32 cellular contexts compared by ENCODE assay signal in genomic region chr6:149769676-149770075, GRCh38.
"Had no signal": no experiment of that assay in that cellular context is flagged by ENCODE, and none has a peak within 500 bp of the region (broad histone marks: within the 10 kb centered on the region; RNA-seq: fewer than 3 reads in every experiment).

No MANE protein-coding gene starts in this region.

- H3K27me3 Mint-ChIP-seq: activated CD4-positive, alpha-beta T cell treated with anti-CD3 and anti-CD28 coated beads, Interleukin-2, amount 10 ng/mL, durations not matched to agents 24 days and 14 days; activated CD8-positive, alpha-beta memory T cell treated with anti-CD3 and anti-CD28 coated beads, Interleukin-2, amount 10 ng/mL, durations not matched to agents 7 days and 5 days; activated naive CD8-positive, alpha-beta T cell; activated T-cell treated with anti-CD3 and anti-CD28 coated beads, Interleukin-2, amount 50 U/mL, for 24 hours; activated T-helper 17 cell treated with anti-CD3 and anti-CD28 coated beads, Interleukin-2, amount 50 U/mL, for 72 hours; IgD-negative memory B cell had no signal

- H3K27ac Mint-ChIP-seq: activated CD4-positive, alpha-beta T cell treated with anti-CD3 and anti-CD28 coated beads, Interleukin-2, amount 10 ng/mL, durations not matched to agents 24 days and 14 days; activated CD8-positive, alpha-beta memory T cell treated with anti-CD3 and anti-CD28 coated beads, Interleukin-2, amount 10 ng/mL, durations not matched to agents 7 days and 5 days; activated naive CD4-positive, alpha-beta T cell treated with anti-CD3 and anti-CD28 coated beads for 36 hours; activated naive CD8-positive, alpha-beta T cell; activated T-cell treated with anti-CD3 and anti-CD28 coated beads, Interleukin-2, amount 50 U/mL, for 24 hours; activated T-helper 17 cell treated with anti-CD3 and anti-CD28 coated beads, Interleukin-2, amount 50 U/mL, for 72 hours; IgD-negative memory B cell; T-helper 1 cell treated with Interleukin-12 subunit alpha and Interleukin-12 subunit beta and Interleukin-4 antibody, amounts not matched to agents 30 μg/mL and 1 μg/mL, for 36 hours; WTC11 had no signal

- H3K27ac ChIP-seq: Peyer's patch, RWPE1, SJSA1 had no signal

- H3K4me1 ChIP-seq: Peyer's patch had no signal

- H3K9me3 ChIP-seq: Peyer's patch had no signal

- H3K4me3 Mint-ChIP-seq: activated CD4-positive, alpha-beta T cell treated with anti-CD3 and anti-CD28 coated beads, Interleukin-2, amount 10 ng/mL, durations not matched to agents 24 days and 14 days; activated CD8-positive, alpha-beta memory T cell treated with anti-CD3 and anti-CD28 coated beads, Interleukin-2, amount 10 ng/mL, durations not matched to agents 7 days and 5 days; activated naive CD4-positive, alpha-beta T cell treated with anti-CD3 and anti-CD28 coated beads for 36 hours; activated naive CD8-positive, alpha-beta T cell; activated T-cell treated with anti-CD3 and anti-CD28 coated beads, Interleukin-2, amount 50 U/mL, for 24 hours; activated T-helper 17 cell treated with anti-CD3 and anti-CD28 coated beads, Interleukin-2, amount 50 U/mL, for 72 hours; IgD-negative memory B cell; T-helper 1 cell treated with Interleukin-12 subunit alpha and Interleukin-12 subunit beta and Interleukin-4 antibody, amounts not matched to agents 30 μg/mL and 1 μg/mL, for 36 hours; WTC11 had no signal

- H3K4me3 ChIP-seq: MG63, Peyer's patch, SJSA1 had no signal

- H3K4me1 Mint-ChIP-seq: WTC11 had no signal

- ATAC-seq: activated CD8-positive, alpha-beta memory T cell treated with anti-CD3 and anti-CD28 coated beads, Interleukin-2, amount 10 ng/mL, durations not matched to agents 7 days and 5 days; activated T-helper 17 cell treated with anti-CD3 and anti-CD28 coated beads, Interleukin-2, amount 50 U/mL, for 72 hours; SK-N-SH treated with all-trans-retinoic acid at 6 μM for 48 hours; WTC11 had no signal

- H3K27me3 ChIP-seq: MG63, Peyer's patch, SJSA1 had no signal

- DNase-seq: activated CD4-positive, alpha-beta T cell treated with anti-CD3 and anti-CD28 coated beads for 1 hour; activated CD4-positive, alpha-beta T cell treated with anti-CD3 and anti-CD28 coated beads, Interleukin-2, amount 10 ng/mL, durations not matched to agents 24 days and 14 days; activated CD4-positive, alpha-beta T cell treated with anti-CD3 and anti-CD28 coated beads, Interleukin-2, amount 50 U/mL, for 48 hours; activated CD8-positive, alpha-beta memory T cell treated with anti-CD3 and anti-CD28 coated beads, Interleukin-2, amount 10 ng/mL, durations not matched to agents 7 days and 5 days; activated gamma-delta T cell; activated naive CD4-positive, alpha-beta T cell treated with anti-CD3 and anti-CD28 coated beads for 36 hours; activated T-cell treated with anti-CD3 and anti-CD28 coated beads, Interleukin-2, amount 50 U/mL, for 24 hours; aorta; central memory CD4-positive, alpha-beta T cell; KG1; MG63; MV-4-11; NCI-H1092 treated with DMSO at 0.1 percent for 48 hours; NCI-H1417 treated with DMSO at 0.1 percent for 48 hours; NCI-H187 treated with DMSO at 0.1 percent for 48 hours; NCI-H2081 treated with DMSO at 0.1 percent for 48 hours; NCI-H2171; NCI-H2227 treated with DMSO at 0.1 percent for 48 hours; NCI-H446 treated with DMSO at 0.1 percent for 48 hours; NCI-H524 treated with DMSO at 0.1 percent for 48 hours; NCI-H774; NK-92 treated with Interleukin-12 subunit alpha and Interleukin-12 subunit beta, amount 100 ng/mL, for 24 hours; Peyer's patch; SHP77 had no signal
